19 cellular contexts compared by ENCODE assay signal in genomic region chr10:95450188-95450587, GRCh38.
A peak's percentile ranks its signal among the peaks of the same experiment; 100 is the strongest.
DNase-seq lines count a peak whose midpoint lies in the region; ATAC-seq and TF ChIP-seq lines count a peak whose summit lies in the region.
"Had no signal": no experiment of that assay in that cellular context is flagged by ENCODE, and none has a peak within 500 bp of the region (broad histone marks: within the 10 kb centered on the region; RNA-seq: fewer than 3 reads in every experiment).

No MANE protein-coding gene starts in this region.

- no peak overlapping the region for H3K27ac Mint-ChIP-seq in activated naive CD4-positive, alpha-beta T cell treated with anti-CD3 and anti-CD28 coated beads for 36 hours
- H3K27ac Mint-ChIP-seq: CD14-positive monocyte, H9 had no signal

- H3K9ac ChIP-seq in skeletal muscle tissue (ENCODE audit: low read depth in 1 of 3, low read length in 3 of 3) = no peak overlapping the region

- peak overlapping the region in 7 of 10 donors; percentile 27 to 89 (median 73) for H3K27ac ChIP-seq in heart right ventricle
- no peak overlapping the region for H3K27ac ChIP-seq in right cardiac atrium (ENCODE audit: low read length)
- peak overlapping the region in 2 of 3 donors; percentile 12 to 97 for H3K27ac ChIP-seq in right lobe of liver
- peak overlapping the region; percentile 72 for H3K27ac ChIP-seq in skeletal muscle tissue (ENCODE audit: low read depth, low read length)
- H3K27ac ChIP-seq in vagina = peak overlapping the region; percentile 29
- H3K27ac ChIP-seq: HL-60 had no signal

- no peaks in the 10 kb centered on the region for H3K36me3 ChIP-seq in heart right ventricle
- H3K36me3 ChIP-seq in right lobe of liver = no peaks in the 10 kb centered on the region
- no peaks in the 10 kb centered on the region for H3K36me3 ChIP-seq in skeletal muscle tissue (ENCODE audit: control insufficient read depth in 3 of 3, insufficient read depth in 3 of 3, low read length in 3 of 3)
- H3K36me3 ChIP-seq in vagina = no peaks in the 10 kb centered on the region
- no peaks in the 10 kb centered on the region for H3K36me3 ChIP-seq in MG63

- H3K4me1 Mint-ChIP-seq in activated naive CD4-positive, alpha-beta T cell treated with anti-CD3 and anti-CD28 coated beads for 36 hours (ENCODE audit: low read depth) = no peaks in the 10 kb centered on the region

- H3K36me3 Mint-ChIP-seq in activated naive CD4-positive, alpha-beta T cell treated with anti-CD3 and anti-CD28 coated beads for 36 hours (ENCODE audit: low read depth) = no peaks in the 10 kb centered on the region
- H3K36me3 Mint-ChIP-seq: CD14-positive monocyte had no signal

- TF ChIP-seq CTCF in heart right ventricle (IDR thresholded peaks at IDR 0.05) (no peak), right lobe of liver (IDR thresholded peaks at IDR 0.05) (no peak), vagina (IDR thresholded peaks at IDR 0.05) (no peak)

- intact Hi-C loops in heart right ventricle (cut with DNase I) = no loop called here
- intact Hi-C loops in right cardiac atrium (cut with DNase I) = no loop called here
- intact Hi-C loops in right lobe of liver (cut with DNase I) = no loop called here
- intact Hi-C loops in vagina (cut with DNase I) = no loop called here
- intact Hi-C loops in activated naive CD4-positive, alpha-beta T cell treated with anti-CD3 and anti-CD28 coated beads for 36 hours (cut with micrococcal nuclease) = no loop called here

- DNase-seq in heart right ventricle (no peak), right cardiac atrium (no peak), right lobe of liver (no peak), vagina (ENCODE audit: extremely low spot score in 2 of 2) (no peak), HK-2 (ENCODE audit: unreplicated experiment) (no peak), MG63 (no peak)
- no peak for DNase-seq in activated naive CD4-positive, alpha-beta T cell treated with anti-CD3 and anti-CD28 coated beads for 36 hours
- DNase-seq: 8988T, DMS79, H9, NCI-H1105, NCI-H2081, NCI-H2227 treated with DMSO at 0.1 percent for 48 hours, NCI-H510A treated with DMSO at 0.1 percent for 48 hours, NCI-H774, SHP77 had no signal

- H3K9me3 ChIP-seq in heart right ventricle (no peaks in the 10 kb centered on the region), right cardiac atrium (ENCODE audit: control insufficient read depth, low read length) (no peaks in the 10 kb centered on the region), right lobe of liver (no peaks in the 10 kb centered on the region), skeletal muscle tissue (ENCODE audit: control insufficient read depth in 3 of 3, low read length in 3 of 3) (no peaks in the 10 kb centered on the region), vagina (no peaks in the 10 kb centered on the region), MG63 (no peaks in the 10 kb centered on the region)

- H3K9me3 Mint-ChIP-seq in activated naive CD4-positive, alpha-beta T cell treated with anti-CD3 and anti-CD28 coated beads for 36 hours = no peaks in the 10 kb centered on the region
- H3K9me3 Mint-ChIP-seq: H9 had no signal

- CTCF ChIA-PET in activated naive CD4-positive, alpha-beta T cell treated with anti-CD3 and anti-CD28 coated beads for 36 hours (lab: Charles Lee) = interaction anchor here (0.6 to 1.6 kb wide), 3 partner anchors 21 to 1371 kb away, joined by 3 to 4 read pairs (median 4); no protein-coding TSS in a partner anchor

- WGBS in heart right ventricle, 2 donors = 86 to 87% methylated on average over 4 of the region's 4 CpGs
- 89% methylated on average over 4 of the region's 4 CpGs for WGBS in right cardiac atrium
- 71% methylated on average over 4 of the region's 4 CpGs for WGBS in right lobe of liver (ENCODE audit: insufficient coverage, low coverage, low lambda C conversion rate, missing lambda C conversion rate)

- no peaks in the 10 kb centered on the region for H3K27me3 ChIP-seq in heart right ventricle
- no peaks in the 10 kb centered on the region for H3K27me3 ChIP-seq in right cardiac atrium (ENCODE audit: control insufficient read depth, insufficient read depth)
- H3K27me3 ChIP-seq in right lobe of liver = no peaks in the 10 kb centered on the region
- H3K27me3 ChIP-seq in skeletal muscle tissue (ENCODE audit: control insufficient read depth in 3 of 3, insufficient read depth in 3 of 3, low read length in 3 of 3) = no peaks in the 10 kb centered on the region
- no peaks in the 10 kb centered on the region for H3K27me3 ChIP-seq in vagina
- H3K27me3 ChIP-seq in MG63 = peaks cover 17% of the 10 kb centered on the region; the same call in 1 of the 2 replicates

- H3K4me1 ChIP-seq in heart right ventricle (peaks cover 23 to 81% (median 54%) of the 10 kb centered on the region in 9 donors), right cardiac atrium (ENCODE audit: control insufficient read depth, insufficient read depth, low read length) (peaks cover 17% of the 10 kb centered on the region), right lobe of liver (peaks cover 0 to 29% (median 12%) of the 10 kb centered on the region in 4 donors), skeletal muscle tissue (ENCODE audit: control insufficient read depth in 3 of 3, insufficient read depth in 3 of 3, low read length in 3 of 3) (peaks cover 26 to 59% (median 35%) of the 10 kb centered on the region in 3 donors), vagina (peaks cover 26% of the 10 kb centered on the region)

- no peak overlapping the region for H3K4me3 Mint-ChIP-seq in activated naive CD4-positive, alpha-beta T cell treated with anti-CD3 and anti-CD28 coated beads for 36 hours
- H3K4me3 Mint-ChIP-seq: CD14-positive monocyte, H9 had no signal

- H3K27me3 Mint-ChIP-seq in activated naive CD4-positive, alpha-beta T cell treated with anti-CD3 and anti-CD28 coated beads for 36 hours (ENCODE audit: low read depth) = peaks cover 5% of the 10 kb centered on the region

- ATAC-seq in heart right ventricle (no peak), right cardiac atrium (no peak), right lobe of liver (no peak)

- H3K4me3 ChIP-seq in heart right ventricle (no peak overlapping the region), right cardiac atrium (ENCODE audit: low read length) (no peak overlapping the region), right lobe of liver (no peak overlapping the region), skeletal muscle tissue (ENCODE audit: low read length in 3 of 3) (no peak overlapping the region), vagina (no peak overlapping the region), MG63 (no peak overlapping the region)

- no peak for TF ChIP-seq POLR2A in right lobe of liver (IDR thresholded peaks at IDR 0.05)
- TF ChIP-seq POLR2A in vagina (IDR thresholded peaks at IDR 0.05) = no peak
